11 cellular contexts compared by ENCODE assay signal in genomic region chr13:37995052-37995451, GRCh38.
DNase-seq lines count a peak whose midpoint lies in the region; TF ChIP-seq lines count a peak whose summit lies in the region.
"Had no signal": no experiment of that assay in that cellular context is flagged by ENCODE, and none has a peak within 500 bp of the region (broad histone marks: within the 10 kb centered on the region; RNA-seq: fewer than 3 reads in every experiment).

No MANE protein-coding gene starts in this region.

- no peaks in the 10 kb centered on the region for H3K27me3 Mint-ChIP-seq in HFFc6 (ENCODE audit: insufficient read depth)
- H3K27me3 Mint-ChIP-seq: activated naive CD8-positive, alpha-beta T cell treated with anti-CD3 and anti-CD28 coated beads for 36 hours; stimulated activated naive CD8-positive, alpha-beta T cell treated with anti-CD3 and anti-CD28 coated beads, Interleukin-15, Interleukin-2, amounts not matched to agents 100 ng/mL and 50 ng/mL, for 24 hours had no signal

- H3K27me3 ChIP-seq in hepatocyte (no peaks in the 10 kb centered on the region), MM.1S (replicated peaks; ENCODE audit: insufficient read depth, low read length) (no peaks in the 10 kb centered on the region)
- H3K27me3 ChIP-seq: Peyer's patch had no signal

- no peaks in the 10 kb centered on the region for H3K4me1 Mint-ChIP-seq in HFFc6 (ENCODE audit: low read depth)
- H3K4me1 Mint-ChIP-seq: activated naive CD8-positive, alpha-beta T cell treated with anti-CD3 and anti-CD28 coated beads for 36 hours had no signal

- H3K9me3 ChIP-seq in hepatocyte (ENCODE audit: low read depth) (no peaks in the 10 kb centered on the region), MM.1S (replicated peaks; ENCODE audit: insufficient read depth, low read length) (no peaks in the 10 kb centered on the region)
- H3K9me3 ChIP-seq: Peyer's patch had no signal

- no peaks in the 10 kb centered on the region for H3K9me3 Mint-ChIP-seq in HFFc6
- H3K9me3 Mint-ChIP-seq: stimulated activated naive CD8-positive, alpha-beta T cell treated with anti-CD3 and anti-CD28 coated beads, Interleukin-15, Interleukin-2, amounts not matched to agents 100 ng/mL and 50 ng/mL, for 24 hours had no signal

- H3K36me3 Mint-ChIP-seq in HFFc6 (ENCODE audit: low read depth), result no peaks in the 10 kb centered on the region
- H3K36me3 Mint-ChIP-seq: activated naive CD8-positive, alpha-beta T cell treated with anti-CD3 and anti-CD28 coated beads for 36 hours had no signal

- no peak overlapping the region for H2AFZ ChIP-seq in hepatocyte
- no peak overlapping the region for H2AFZ ChIP-seq in MM.1S (ENCODE audit: low read length)

- no peak overlapping the region for H3K27ac Mint-ChIP-seq in HFFc6
- H3K27ac Mint-ChIP-seq: activated naive CD8-positive, alpha-beta T cell treated with anti-CD3 and anti-CD28 coated beads for 36 hours; stimulated activated naive CD8-positive, alpha-beta T cell treated with anti-CD3 and anti-CD28 coated beads, Interleukin-15, Interleukin-2, amounts not matched to agents 100 ng/mL and 50 ng/mL, for 24 hours had no signal

- H3K4me1 ChIP-seq in hepatocyte (ENCODE audit: insufficient read depth), result no peaks in the 10 kb centered on the region
- no peaks in the 10 kb centered on the region for H3K4me1 ChIP-seq in MM.1S (ENCODE audit: low read length)
- H3K4me1 ChIP-seq: Peyer's patch had no signal

- TF ChIP-seq CTCF in HFFc6 (IDR thresholded peaks at IDR 0.05) (no peak), hepatocyte (IDR thresholded peaks at IDR 0.05; ENCODE audit: poor library complexity) (no peak), MM.1S (IDR thresholded peaks at IDR 0.05; ENCODE audit: low read length) (no peak)

- DNase-seq in ACHN (peak; percentile 25), HFFc6 (peak; percentile 21), NCI-H748 treated with DMSO at 0.1 percent for 48 hours (lab: John Stamatoyannopoulos, UW) (peak; percentile 98), hepatocyte (ENCODE audit: low spot score) (peak; percentile 36), amniotic stem cell (lab: John Stamatoyannopoulos, UW) (no peak), MM.1S (no peak), NCI-H510A treated with DMSO at 0.1 percent for 48 hours (lab: John Stamatoyannopoulos, UW) (no peak), NCI-H82 (lab: John Stamatoyannopoulos, UW) (no peak)
- DNase-seq: activated naive CD8-positive, alpha-beta T cell treated with anti-CD3 and anti-CD28 coated beads for 36 hours; Peyer's patch had no signal

- H3K9ac ChIP-seq in MM.1S (ENCODE audit: low read length), result no peak overlapping the region

- H3K27ac ChIP-seq in hepatocyte (no peak overlapping the region), MM.1S (ENCODE audit: low read length) (no peak overlapping the region)
- H3K27ac ChIP-seq: Peyer's patch had no signal

- no peaks in the 10 kb centered on the region for H4K20me1 ChIP-seq in hepatocyte (ENCODE audit: insufficient read depth, poor library complexity, severe bottlenecking)
- H4K20me1 ChIP-seq in MM.1S (ENCODE audit: insufficient read depth, low read length), result no peaks in the 10 kb centered on the region

- no peak overlapping the region for H3K4me3 Mint-ChIP-seq in HFFc6
- H3K4me3 Mint-ChIP-seq: activated naive CD8-positive, alpha-beta T cell treated with anti-CD3 and anti-CD28 coated beads for 36 hours; stimulated activated naive CD8-positive, alpha-beta T cell treated with anti-CD3 and anti-CD28 coated beads, Interleukin-15, Interleukin-2, amounts not matched to agents 100 ng/mL and 50 ng/mL, for 24 hours had no signal

- in situ Hi-C loops in ACHN (cut with HindIII; ENCODE audit: low pct_ligation_motif_present, low pct_unique_long_range_greater_than_20kb, low sequenced_read_pairs), result no loop called here

- H3K4me2 ChIP-seq in hepatocyte (no peak overlapping the region), MM.1S (ENCODE audit: low read depth, low read length) (no peak overlapping the region)

- no peaks in the 10 kb centered on the region for H3K9me2 ChIP-seq in hepatocyte (replicated peaks; ENCODE audit: insufficient read depth)
- no peaks in the 10 kb centered on the region for H3K9me2 ChIP-seq in MM.1S (replicated peaks; ENCODE audit: insufficient read depth, low read length)

- H3K4me3 ChIP-seq in hepatocyte (no peak overlapping the region), MM.1S (ENCODE audit: low read length) (no peak overlapping the region)
- H3K4me3 ChIP-seq: Peyer's patch had no signal

- 20% methylated on average over 2 of the region's 2 CpGs for WGBS in hepatocyte (ENCODE audit: low lambda C conversion rate, missing lambda C conversion rate)

- no peaks in the 10 kb centered on the region for H3K79me2 ChIP-seq in hepatocyte
- H3K79me2 ChIP-seq in MM.1S (ENCODE audit: low read length), result no peaks in the 10 kb centered on the region

- H3K36me3 ChIP-seq in hepatocyte (replicated peaks; ENCODE audit: insufficient read depth, low read depth), result no peaks in the 10 kb centered on the region
- no peaks in the 10 kb centered on the region for H3K36me3 ChIP-seq in MM.1S (replicated peaks; ENCODE audit: insufficient read depth, low read length)
- H3K36me3 ChIP-seq: Peyer's patch had no signal

- H3F3A ChIP-seq in MM.1S (ENCODE audit: insufficient read depth, low read length), result no peaks in the 10 kb centered on the region

Comparison
In these comparisons a context has a peak if more than half of its experiments do, and no peak if none do; other contexts are left out.
1. DNase-seq: peak in ACHN (single experiment), HFFc6 (single experiment), NCI-H748 treated with DMSO at 0.1 percent for 48 hours (single experiment) and hepatocyte (single experiment); none in amniotic stem cell (single experiment), MM.1S (single experiment), NCI-H510A treated with DMSO at 0.1 percent for 48 hours (single experiment) and NCI-H82 (single experiment).